Comparison of ENCODE assay signal across 13 cellular contexts in genomic region chr6:125198285-125199009, GRCh38. TPM values are rescaled to one million over a fixed set of nuclear protein-coding genes. Genes with fewer than 3 reads are reported as not detected.
DNase-seq lines count a peak whose midpoint lies in the region; ATAC-seq and TF ChIP-seq lines count a peak whose summit lies in the region.
"Had no signal": no experiment of that assay in that cellular context is flagged by ENCODE, and none has a peak within 500 bp of the region (broad histone marks: within the 10 kb centered on the region; RNA-seq: fewer than 3 reads in every experiment).

No MANE protein-coding gene starts in this region.

- no peak overlapping the region for H3K4me3 Mint-ChIP-seq in activated naive CD8-positive, alpha-beta T cell treated with anti-CD3 and anti-CD28 coated beads, Interleukin-2, amount 50 U/mL, for 24 hours
- H3K4me3 Mint-ChIP-seq: activated CD4-positive, alpha-beta T cell treated with anti-CD3 and anti-CD28 coated beads, Interleukin-2, amount 10 ng/mL, durations not matched to agents 24 days and 14 days; natural killer cell treated with Interleukin-12 subunit alpha and Interleukin-12 subunit beta and Interleukin-15 and Interleukin-18, amount 100 ng/mL, for 72 hours had no signal

- H3K36me3 Mint-ChIP-seq in activated naive CD8-positive, alpha-beta T cell treated with anti-CD3 and anti-CD28 coated beads, Interleukin-2, amount 50 U/mL, for 24 hours (ENCODE audit: low read depth) = no peaks in the 10 kb centered on the region
- H3K36me3 Mint-ChIP-seq: natural killer cell treated with Interleukin-12 subunit alpha and Interleukin-12 subunit beta and Interleukin-15 and Interleukin-18, amount 100 ng/mL, for 72 hours had no signal

- H3K4me1 Mint-ChIP-seq in activated naive CD8-positive, alpha-beta T cell treated with anti-CD3 and anti-CD28 coated beads, Interleukin-2, amount 50 U/mL, for 24 hours = no peaks in the 10 kb centered on the region
- H3K4me1 Mint-ChIP-seq: activated CD4-positive, alpha-beta T cell treated with anti-CD3 and anti-CD28 coated beads, Interleukin-2, amount 10 ng/mL, durations not matched to agents 24 days and 14 days had no signal

- no peak overlapping the region for H3K9ac ChIP-seq in mammary epithelial cell (ENCODE audit: insufficient read depth, low read length)

- intact Hi-C loops in Right ventricle myocardium superior (cut with DNase I) = loop anchor here (10.0 kb wide), 1 partner anchor 106 kb away; the partner anchor contains the start of gene HDDC2
- intact Hi-C loops in cardiac septum (cut with DNase I) = loop anchor here (5.0 to 10.0 kb wide), 2 partner anchors 34 to 234 kb away; partner anchors contain the start of gene RNF217
- intact Hi-C loops in mammary epithelial cell (cut with micrococcal nuclease) = no loop called here
- intact Hi-C loops in upper lobe of right lung (cut with DNase I) = no loop called here

- CTCF ChIA-PET in mammary epithelial cell (lab: Charles Lee; ENCODE audit: low non-redundant PET) = no interaction called here

- H4K20me1 ChIP-seq in mammary epithelial cell (ENCODE audit: insufficient read depth, low read length) = no peaks in the 10 kb centered on the region

- H3K27me3 ChIP-seq in mammary epithelial cell (ENCODE audit: insufficient read depth, low read length) (no peaks in the 10 kb centered on the region), upper lobe of right lung (no peaks in the 10 kb centered on the region)

- in situ Hi-C loops in mammary epithelial cell (cut with MboI; ENCODE audit: low sequenced_read_pairs in 2 of 2) = no loop called here

- BruUV-seq in mammary epithelial cell (replicated peaks; lab: Mats Ljungman, UMichigan) = no TSS peak

- no peak overlapping the region for H3K4me2 ChIP-seq in mammary epithelial cell (ENCODE audit: insufficient read depth, low read depth, low read length)

- no peak overlapping the region for H3K4me3 ChIP-seq in mammary epithelial cell (replicated peaks in 1 of 3; ENCODE audit: insufficient read depth in 1 of 3, low read depth in 2 of 3, low read length in 3 of 3)
- H3K4me3 ChIP-seq in upper lobe of right lung = no peak overlapping the region

- H3K27me3 Mint-ChIP-seq in activated naive CD8-positive, alpha-beta T cell treated with anti-CD3 and anti-CD28 coated beads, Interleukin-2, amount 50 U/mL, for 24 hours = no peaks in the 10 kb centered on the region

- 100% methylated on average over 8 of the region's 8 CpGs for WGBS in mammary epithelial cell (ENCODE audit: low coverage, missing lambda C conversion rate)

- H3K4me1 ChIP-seq in mammary epithelial cell (ENCODE audit: insufficient read depth, low read length) (peaks cover 34% of the 10 kb centered on the region), upper lobe of right lung (peaks cover 37% of the 10 kb centered on the region)

- dilution Hi-C loops in mammary epithelial cell (cut with HindIII; ENCODE audit: low sequenced_read_pairs) = no loop called here

- no peak for DNase-seq in Right ventricle myocardium superior
- no peak for DNase-seq in cardiac septum (ENCODE audit: low spot score)
- no peak for DNase-seq in mammary epithelial cell
- peak; percentile 57 for DNase-seq in myocyte (ENCODE audit: low read depth)
- DNase-seq in upper lobe of right lung = no peak
- no peak for DNase-seq in activated naive CD8-positive, alpha-beta T cell treated with anti-CD3 and anti-CD28 coated beads, Interleukin-2, amount 50 U/mL, for 24 hours
- DNase-seq in NCI-H1048 (lab: John Stamatoyannopoulos, UW) = no peak
- DNase-seq: activated CD4-positive, alpha-beta T cell treated with anti-CD3 and anti-CD28 coated beads, Interleukin-2, amount 10 ng/mL, durations not matched to agents 24 days and 14 days; activated T-cell treated with anti-CD3 and anti-CD28 coated beads, Interleukin-2, amount 50 U/mL, for 48 hours; NCI-H187 treated with DMSO at 0.1 percent for 48 hours; T-helper 1 cell had no signal

- no peak overlapping the region for H3K27ac Mint-ChIP-seq in activated naive CD8-positive, alpha-beta T cell treated with anti-CD3 and anti-CD28 coated beads, Interleukin-2, amount 50 U/mL, for 24 hours
- H3K27ac Mint-ChIP-seq: activated CD4-positive, alpha-beta T cell treated with anti-CD3 and anti-CD28 coated beads, Interleukin-2, amount 10 ng/mL, durations not matched to agents 24 days and 14 days; natural killer cell treated with Interleukin-12 subunit alpha and Interleukin-12 subunit beta and Interleukin-15 and Interleukin-18, amount 100 ng/mL, for 72 hours had no signal

- H2AFZ ChIP-seq in mammary epithelial cell (ENCODE audit: low read depth, low read length) = peak overlapping the region; percentile 41

- TF ChIP-seq CTCF in mammary epithelial cell (conservative IDR thresholded peaks at IDR 0.05 in 1 of 2, IDR thresholded peaks at IDR 0.05 in 1 of 2; ENCODE audit: extremely low read depth in 1 of 2, insufficient read depth in 1 of 2, low read depth in 1 of 2, low read length in 2 of 2) (no peak), upper lobe of right lung (IDR thresholded peaks at IDR 0.05) (no peak)

- H3K36me3 ChIP-seq in mammary epithelial cell (ENCODE audit: insufficient read depth, low read length) = no peaks in the 10 kb centered on the region
- no peaks in the 10 kb centered on the region for H3K36me3 ChIP-seq in upper lobe of right lung

- H3K9me3 ChIP-seq in mammary epithelial cell (replicated peaks; ENCODE audit: insufficient read depth, low read length) (no peaks in the 10 kb centered on the region), upper lobe of right lung (no peaks in the 10 kb centered on the region)

- H3K27ac ChIP-seq in mammary epithelial cell (ENCODE audit: insufficient read depth, low read depth, low read length) = no peak overlapping the region
- H3K27ac ChIP-seq in upper lobe of right lung = peak overlapping the region; percentile 52

- H3K9me3 Mint-ChIP-seq in activated naive CD8-positive, alpha-beta T cell treated with anti-CD3 and anti-CD28 coated beads, Interleukin-2, amount 50 U/mL, for 24 hours = no peaks in the 10 kb centered on the region
- H3K9me3 Mint-ChIP-seq: activated CD4-positive, alpha-beta T cell treated with anti-CD3 and anti-CD28 coated beads, Interleukin-2, amount 10 ng/mL, durations not matched to agents 24 days and 14 days; natural killer cell treated with Interleukin-12 subunit alpha and Interleukin-12 subunit beta and Interleukin-15 and Interleukin-18, amount 100 ng/mL, for 72 hours had no signal

- peaks cover 44% of the 10 kb centered on the region for H3K79me2 ChIP-seq in mammary epithelial cell (ENCODE audit: insufficient read depth, low read length)

- ATAC-seq in Right ventricle myocardium superior (ENCODE audit: poor library complexity) (peak; percentile 28), upper lobe of right lung (peak; percentile 25), GM19463 (IDR thresholded peaks at IDR 0.05; ENCODE audit: unreplicated experiment) (no peak)
- ATAC-seq in activated naive CD8-positive, alpha-beta T cell treated with anti-CD3 and anti-CD28 coated beads, Interleukin-2, amount 50 U/mL, for 24 hours = no peak
- ATAC-seq: natural killer cell treated with Interleukin-12 subunit alpha and Interleukin-12 subunit beta and Interleukin-15 and Interleukin-18, amount 100 ng/mL, for 72 hours had no signal

RNA-seq across cellular contexts. Expression of gene TPD52L1, which starts 44.9 kb away (rescaled TPM):
- 43.5 TPM for total RNA-seq in Right ventricle myocardium superior
- total RNA-seq in cardiac septum = 91.0 TPM
- 100 to 1,000 TPM; 115 to 269 TPM for total RNA-seq in mammary epithelial cell
- polyA plus RNA-seq in mammary epithelial cell = 171 TPM
- polyA minus RNA-seq in mammary epithelial cell = 86.8 TPM
- total RNA-seq in myocyte = 55.3 and 97.1 TPM in 2 replicates
- polyA plus RNA-seq in myocyte (2012) = 36.8 TPM
- total RNA-seq in upper lobe of right lung = 24.5 TPM
- total RNA-seq: activated CD4-positive, alpha-beta T cell treated with anti-CD3 and anti-CD28 coated beads, Interleukin-2, amount 10 ng/mL, durations not matched to agents 24 days and 14 days; natural killer cell treated with Interleukin-12 subunit alpha and Interleukin-12 subunit beta and Interleukin-15 and Interleukin-18, amount 100 ng/mL, for 72 hours had no signal

Comparison
In these comparisons a context has a peak if more than half of its experiments do, and no peak if none do; other contexts are left out.
1. ATAC-seq: peak in Right ventricle myocardium superior (single experiment) and upper lobe of right lung (single experiment); none in activated naive CD8-positive, alpha-beta T cell treated with anti-CD3 and anti-CD28 coated beads, Interleukin-2, amount 50 U/mL, for 24 hours (single experiment) and GM19463 (single experiment).
2. intact Hi-C loops: an anchor here in Right ventricle myocardium superior (10.0 kb wide) and cardiac septum (5.0 to 10.0 kb wide); none called in mammary epithelial cell and upper lobe of right lung.